ENCODE assay signal across 28 cellular contexts in genomic region chr2:131659168-131659572, GRCh38.
DNase-seq lines count a peak whose midpoint lies in the region; ATAC-seq, FAIRE-seq and TF ChIP-seq lines count a peak whose summit lies in the region.
"Had no signal": no experiment of that assay in that cellular context is flagged by ENCODE, and none has a peak within 500 bp of the region (broad histone marks: within the 10 kb centered on the region; RNA-seq: fewer than 3 reads in every experiment).

No MANE protein-coding gene starts in this region.

- no peaks in the 10 kb centered on the region for H3K4me1 Mint-ChIP-seq in activated T-helper 17 cell treated with anti-CD3 and anti-CD28 coated beads, Interleukin-2, amount 50 U/mL, for 72 hours

- TF ChIP-seq CTCF in cardiac fibroblast (IDR thresholded peaks at IDR 0.05; ENCODE audit: low read depth, low read length): no peak
- TF ChIP-seq CTCF in osteoblast (IDR thresholded peaks at IDR 0.05; ENCODE audit: extremely low read depth, low read depth, low read length): no peak
- TF ChIP-seq CTCF in Peyer's patch (IDR thresholded peaks at IDR 0.05): no peak

- H3K4me3 Mint-ChIP-seq in activated T-helper 17 cell treated with anti-CD3 and anti-CD28 coated beads, Interleukin-2, amount 50 U/mL, for 72 hours: no peak overlapping the region
- H3K4me3 Mint-ChIP-seq: CD4-positive, alpha-beta T cell; H9 had no signal

- peaks cover 41% of the 10 kb centered on the region for H3K27me3 Mint-ChIP-seq in activated T-helper 17 cell treated with anti-CD3 and anti-CD28 coated beads, Interleukin-2, amount 50 U/mL, for 72 hours

- H3K4me2 ChIP-seq in osteoblast (ENCODE audit: insufficient read depth, low read length): peak overlapping the region; percentile 13
- H3K4me2 ChIP-seq: A549; BLaER1 treated with 17β-estradiol and CSF1 and Interleukin-3, amounts not matched to agents 10 nM and 100 nM had no signal

- peak overlapping the region; percentile 29 for H2AFZ ChIP-seq in osteoblast (ENCODE audit: low read length)
- H2AFZ ChIP-seq: GM23248 had no signal

- H3K4me3 ChIP-seq in cardiac fibroblast (replicated peaks in 1 of 2; ENCODE audit: low read depth in 2 of 2, low read length in 2 of 2) (no peak overlapping the region), osteoblast (ENCODE audit: insufficient read depth, low read length) (no peak overlapping the region), Peyer's patch (no peak overlapping the region)
- H3K4me3 ChIP-seq: A549; BLaER1 treated with 17β-estradiol and CSF1 and Interleukin-3, amounts not matched to agents 10 nM and 100 nM; GM12878; GM23248; SJSA1 had no signal

- no peaks in the 10 kb centered on the region for H3K36me3 ChIP-seq in osteoblast (ENCODE audit: insufficient read depth, low read length)
- no peaks in the 10 kb centered on the region for H3K36me3 ChIP-seq in Peyer's patch
- H3K36me3 ChIP-seq: BLaER1 treated with 17β-estradiol and CSF1 and Interleukin-3, amounts not matched to agents 10 nM and 100 nM; SJSA1 had no signal

- peaks cover 17% of the 10 kb centered on the region for H3K4me1 ChIP-seq in osteoblast (ENCODE audit: insufficient read depth, low read length)
- H3K4me1 ChIP-seq in Peyer's patch: no peaks in the 10 kb centered on the region
- H3K4me1 ChIP-seq: A549; BLaER1 treated with 17β-estradiol and CSF1 and Interleukin-3, amounts not matched to agents 10 nM and 100 nM; SJSA1 had no signal

- H3K27ac ChIP-seq in osteoblast (ENCODE audit: low read depth, low read length) (no peak overlapping the region), Peyer's patch (no peak overlapping the region)
- H3K27ac ChIP-seq: A549; BLaER1 treated with 17β-estradiol and CSF1 and Interleukin-3, amounts not matched to agents 10 nM and 100 nM; GM23248; SJSA1 had no signal

- ATAC-seq in activated T-helper 17 cell treated with anti-CD3 and anti-CD28 coated beads, Interleukin-2, amount 50 U/mL, for 72 hours (replicated peaks): no peak
- ATAC-seq: A549, GM12878, PC-3 had no signal

- no peak for TF ChIP-seq POLR2A in Peyer's patch (IDR thresholded peaks at IDR 0.05)

- DNase-seq in DMS79 (lab: John Stamatoyannopoulos, UW): peak; percentile 65
- DNase-seq in M059J (ENCODE audit: low read depth): peak; percentile 32
- peak; percentile 22 to 40 for DNase-seq in cardiac fibroblast (ENCODE audit: low read depth in 2 of 2)
- DNase-seq in osteoblast (ENCODE audit: insufficient read length, low spot score, missing footprints): peak; percentile 76
- no peak for DNase-seq in urothelium cell line (ENCODE audit: low spot score)
- no peak for DNase-seq in Peyer's patch
- DNase-seq: AML-193; CD4-positive, alpha-beta T cell; EL; GDM1; GM23248; H9; Karpas-422; NCI-H1092 treated with DMSO at 0.1 percent for 48 hours; NCI-H1436 treated with DMSO at 0.1 percent for 48 hours; NCI-H187 treated with DMSO at 0.1 percent for 48 hours; NCI-H446; NCI-H526; NCI-H82; NK-92 treated with Interleukin-12 subunit alpha and Interleukin-12 subunit beta, amount 100 ng/mL, for 24 hours; PC-3; RPMI8226 had no signal

- no peaks in the 10 kb centered on the region for H3K79me2 ChIP-seq in osteoblast (ENCODE audit: insufficient read depth, low read length)

- H3K27ac Mint-ChIP-seq in activated T-helper 17 cell treated with anti-CD3 and anti-CD28 coated beads, Interleukin-2, amount 50 U/mL, for 72 hours: no peak overlapping the region
- H3K27ac Mint-ChIP-seq: CD4-positive, alpha-beta T cell; H9 had no signal

- FAIRE-seq in urothelium cell line (lab: Jason Lieb, UNC): no peak
- FAIRE-seq: A549, D721Med, GM12878 had no signal

- peaks cover 4% of the 10 kb centered on the region for H3K27me3 ChIP-seq in osteoblast (ENCODE audit: insufficient read depth, low read length)
- no peaks in the 10 kb centered on the region for H3K27me3 ChIP-seq in Peyer's patch
- H3K27me3 ChIP-seq: BLaER1 treated with 17β-estradiol and CSF1 and Interleukin-3, amounts not matched to agents 10 nM and 100 nM; SJSA1 had no signal

- H3K9me3 Mint-ChIP-seq in activated T-helper 17 cell treated with anti-CD3 and anti-CD28 coated beads, Interleukin-2, amount 50 U/mL, for 72 hours: no peaks in the 10 kb centered on the region
- H3K9me3 Mint-ChIP-seq: CD4-positive, alpha-beta T cell had no signal

- H3K9me3 ChIP-seq in osteoblast (ENCODE audit: low read depth, low read length) (no peaks in the 10 kb centered on the region), Peyer's patch (no peaks in the 10 kb centered on the region)
- H3K9me3 ChIP-seq: A549, SJSA1 had no signal

- H4K20me1 ChIP-seq in osteoblast (ENCODE audit: insufficient read depth, low read length): no peaks in the 10 kb centered on the region
- H4K20me1 ChIP-seq: BLaER1 treated with 17β-estradiol and CSF1 and Interleukin-3, amounts not matched to agents 10 nM and 100 nM had no signal

- no peaks in the 10 kb centered on the region for H3K36me3 Mint-ChIP-seq in activated T-helper 17 cell treated with anti-CD3 and anti-CD28 coated beads, Interleukin-2, amount 50 U/mL, for 72 hours (ENCODE audit: low read depth)

Comparison
In these comparisons a context has a peak if more than half of its experiments do, and no peak if none do; other contexts are left out.
1. DNase-seq: peak in DMS79 (single experiment), M059J (single experiment), cardiac fibroblast (2 of 2) and osteoblast (single experiment); none in urothelium cell line (single experiment) and Peyer's patch (0 of 3).